23 cellular contexts compared by ENCODE assay signal in the genomic region with DNA sequence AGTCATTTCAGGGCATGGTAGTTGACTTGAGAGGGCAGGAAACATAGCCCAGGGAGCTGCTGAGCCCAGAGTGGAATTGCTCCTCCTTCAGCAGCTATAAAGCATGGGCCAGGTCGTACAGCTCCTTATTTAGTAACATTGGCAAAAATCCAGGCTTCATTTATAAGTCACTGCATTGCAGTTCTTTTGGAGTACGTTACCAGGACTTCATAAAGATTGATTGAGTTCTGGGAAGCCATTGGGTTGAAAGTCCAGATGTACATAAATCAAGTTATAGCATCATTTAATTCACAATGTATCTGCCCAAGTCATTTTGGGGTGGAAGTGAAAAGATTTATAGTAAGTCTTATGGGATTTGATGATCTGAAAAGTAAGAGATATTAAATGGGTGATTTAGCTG. TPM values are rescaled to one million over a fixed set of nuclear protein-coding genes. Genes with fewer than 3 reads are reported as not detected.
DNase-seq lines count a peak whose midpoint lies in the region; ATAC-seq and TF ChIP-seq lines count a peak whose summit lies in the region.
"Had no signal": no experiment of that assay in that cellular context is flagged by ENCODE, and none has a peak within 500 bp of the region (broad histone marks: within the 10 kb centered on the region; RNA-seq: fewer than 3 reads in every experiment).

No MANE protein-coding gene starts in this region.

- no peak for TF ChIP-seq CTCF in epithelial cell of esophagus (IDR thresholded peaks at IDR 0.05; ENCODE audit: insufficient read depth, low read depth, low read length, missing control alignments)
- TF ChIP-seq CTCF in brain microvascular endothelial cell (IDR thresholded peaks at IDR 0.05; ENCODE audit: low read depth, low read length, missing control alignments), result no peak
- TF ChIP-seq CTCF in endodermal cell (conservative IDR thresholded peaks at IDR 0.05), result no peak

- no peaks in the 10 kb centered on the region for H3K9me3 ChIP-seq in endodermal cell (ENCODE audit: control insufficient read depth, low read length)
- H3K9me3 ChIP-seq: esophagus muscularis mucosa, uterus had no signal

- H3K4me1 ChIP-seq in endodermal cell (ENCODE audit: control insufficient read depth, insufficient read depth, low read length), result peaks cover 5% of the 10 kb centered on the region

- H3K27ac ChIP-seq in brain microvascular endothelial cell, result no peak overlapping the region
- H3K27ac ChIP-seq in endodermal cell (ENCODE audit: low read depth, low read length), result no peak overlapping the region
- H3K27ac ChIP-seq: esophagus muscularis mucosa, HL-60 had no signal

- H3K4me3 Mint-ChIP-seq in activated T-cell treated with anti-CD3 and anti-CD28 coated beads, Interleukin-2, amount 50 U/mL, for 72 hours, result no peak overlapping the region
- H3K4me3 Mint-ChIP-seq in endodermal cell, result no peak overlapping the region
- H3K4me3 Mint-ChIP-seq: activated naive CD8-positive, alpha-beta T cell treated with anti-CD3 and anti-CD28 coated beads, Interleukin-2, amount 50 U/mL, for 24 hours; activated T-helper 17 cell treated with anti-CD3 and anti-CD28 coated beads, Interleukin-2, amount 50 U/mL, for 72 hours; CD4-positive, CD25-positive, alpha-beta regulatory T cell; H9 had no signal

- no peaks in the 10 kb centered on the region for H3K36me3 ChIP-seq in brain microvascular endothelial cell (replicated peaks)
- no peaks in the 10 kb centered on the region for H3K36me3 ChIP-seq in endodermal cell (ENCODE audit: control insufficient read depth, insufficient read depth, low read length)
- H3K36me3 ChIP-seq: esophagus muscularis mucosa, uterus had no signal

- ATAC-seq in activated T-cell treated with anti-CD3 and anti-CD28 coated beads, Interleukin-2, amount 50 U/mL, for 72 hours (replicated peaks in 1 of 2), result no peak
- ATAC-seq in esophagus mucosa, result no peak
- ATAC-seq: activated naive CD8-positive, alpha-beta T cell treated with anti-CD3 and anti-CD28 coated beads, Interleukin-2, amount 50 U/mL, for 24 hours; activated T-helper 17 cell treated with anti-CD3 and anti-CD28 coated beads, Interleukin-2, amount 50 U/mL, for 72 hours; left cardiac atrium had no signal

- in situ Hi-C loops in brain microvascular endothelial cell (cut with HindIII; ENCODE audit: low pct_ligation_motif_present, low sequenced_read_pairs), result loop anchor here (25.0 kb wide), 1 partner anchor 105 kb away; no protein-coding TSS in a partner anchor

- no peaks in the 10 kb centered on the region for H3K9me3 Mint-ChIP-seq in activated T-cell treated with anti-CD3 and anti-CD28 coated beads, Interleukin-2, amount 50 U/mL, for 72 hours
- no peaks in the 10 kb centered on the region for H3K9me3 Mint-ChIP-seq in endodermal cell
- H3K9me3 Mint-ChIP-seq: activated naive CD8-positive, alpha-beta T cell treated with anti-CD3 and anti-CD28 coated beads, Interleukin-2, amount 50 U/mL, for 24 hours; activated T-helper 17 cell treated with anti-CD3 and anti-CD28 coated beads, Interleukin-2, amount 50 U/mL, for 72 hours; CD4-positive, CD25-positive, alpha-beta regulatory T cell; H9 had no signal

- H3K4me1 Mint-ChIP-seq in activated T-cell treated with anti-CD3 and anti-CD28 coated beads, Interleukin-2, amount 50 U/mL, for 72 hours (ENCODE audit: low read depth), result peaks cover 8% of the 10 kb centered on the region
- peaks cover 6% of the 10 kb centered on the region for H3K4me1 Mint-ChIP-seq in endodermal cell
- H3K4me1 Mint-ChIP-seq: activated naive CD8-positive, alpha-beta T cell treated with anti-CD3 and anti-CD28 coated beads, Interleukin-2, amount 50 U/mL, for 24 hours; CD4-positive, CD25-positive, alpha-beta regulatory T cell had no signal

- 94 to 100% methylated on average over 1 to 2 of the region's 2 CpGs for WGBS in endodermal cell (ENCODE audit: insufficient coverage in 1 of 2, insufficient read length in 1 of 2), 2 experiments

- H3K27ac Mint-ChIP-seq in activated T-cell treated with anti-CD3 and anti-CD28 coated beads, Interleukin-2, amount 50 U/mL, for 72 hours, result peak overlapping the region; percentile 14
- no peak overlapping the region for H3K27ac Mint-ChIP-seq in endodermal cell
- H3K27ac Mint-ChIP-seq: activated naive CD8-positive, alpha-beta T cell treated with anti-CD3 and anti-CD28 coated beads, Interleukin-2, amount 50 U/mL, for 24 hours; activated T-helper 17 cell treated with anti-CD3 and anti-CD28 coated beads, Interleukin-2, amount 50 U/mL, for 72 hours; CD4-positive, CD25-positive, alpha-beta regulatory T cell; H9 had no signal

- no peaks in the 10 kb centered on the region for H3K36me3 Mint-ChIP-seq in activated T-cell treated with anti-CD3 and anti-CD28 coated beads, Interleukin-2, amount 50 U/mL, for 72 hours (ENCODE audit: insufficient read depth in 2 of 2)
- no peaks in the 10 kb centered on the region for H3K36me3 Mint-ChIP-seq in endodermal cell (ENCODE audit: low read depth)
- H3K36me3 Mint-ChIP-seq: CD4-positive, CD25-positive, alpha-beta regulatory T cell had no signal

- H3K27me3 ChIP-seq in brain microvascular endothelial cell (replicated peaks) (peaks cover 2% of the 10 kb centered on the region), endodermal cell (ENCODE audit: control insufficient read depth, insufficient read depth, low read length, poor library complexity, severe bottlenecking) (peaks cover 6% of the 10 kb centered on the region)
- H3K27me3 ChIP-seq: esophagus muscularis mucosa, uterus had no signal

- no peak for DNase-seq in activated T-cell treated with anti-CD3 and anti-CD28 coated beads, Interleukin-2, amount 50 U/mL, for 72 hours
- DNase-seq in activated T-cell treated with anti-CD3 and anti-CD28 coated beads, Interleukin-2, amount 50 U/mL, for 48 hours, result no peak
- DNase-seq in NCI-H2171 treated with DMSO at 0.1 percent for 48 hours (lab: John Stamatoyannopoulos, UW) (peak; percentile 66), epithelial cell of esophagus (ENCODE audit: low read depth) (peak; percentile 15), brain microvascular endothelial cell (no peak), endodermal cell (no peak)
- DNase-seq in activated CD4-positive, CD25-positive, alpha-beta regulatory T cell treated with anti-CD3 and anti-CD28 coated beads, Interleukin-2, amount 50 U/mL, for 72 hours, result no peak
- DNase-seq: activated naive CD8-positive, alpha-beta T cell treated with anti-CD3 and anti-CD28 coated beads, Interleukin-2, amount 50 U/mL, for 24 hours; CD4-positive, CD25-positive, alpha-beta regulatory T cell; H9; IMR-90; left cardiac atrium; MM.1S; NCI-H2081 treated with DMSO at 0.1 percent for 48 hours; NK-92 treated with Interleukin-12 subunit alpha and Interleukin-12 subunit beta, amount 100 ng/mL, for 24 hours; RPMI8226; stimulated activated CD8-positive, alpha-beta memory T cell treated with anti-CD3 and anti-CD28 coated beads, Interleukin-4, amount 100 ng/mL, for 48 hours; substantia nigra; uterus had no signal

- no peak overlapping the region for H3K9ac ChIP-seq in endodermal cell (ENCODE audit: extremely low read depth, low read length, poor library complexity, severe bottlenecking)

- peaks cover 12% of the 10 kb centered on the region for H3K27me3 Mint-ChIP-seq in activated T-cell treated with anti-CD3 and anti-CD28 coated beads, Interleukin-2, amount 50 U/mL, for 72 hours (ENCODE audit: low read depth)
- H3K27me3 Mint-ChIP-seq in endodermal cell (ENCODE audit: insufficient read depth), result no peaks in the 10 kb centered on the region
- H3K27me3 Mint-ChIP-seq: activated naive CD8-positive, alpha-beta T cell treated with anti-CD3 and anti-CD28 coated beads, Interleukin-2, amount 50 U/mL, for 24 hours; activated T-helper 17 cell treated with anti-CD3 and anti-CD28 coated beads, Interleukin-2, amount 50 U/mL, for 72 hours had no signal

- H3K4me3 ChIP-seq in epithelial cell of esophagus (ENCODE audit: low read length) (no peak overlapping the region), brain microvascular endothelial cell (ENCODE audit: low read depth, low read length) (no peak overlapping the region), endodermal cell (ENCODE audit: low read length) (no peak overlapping the region)
- H3K4me3 ChIP-seq: esophagus muscularis mucosa, uterus had no signal

RNA-seq across cellular contexts. Expression of gene ANKEF1, which starts 53.0 kb away (rescaled TPM):
- 1 to 10 TPM; 4.2 to 5.8 TPM for total RNA-seq in activated T-cell treated with anti-CD3 and anti-CD28 coated beads, Interleukin-2, amount 50 U/mL, for 72 hours
- 6.7 TPM for total RNA-seq in esophagus mucosa
- 10 to 100 TPM in 1 of 2 donors, 1 to 10 TPM in 1; 8.8 to 13.1 TPM for total RNA-seq in endodermal cell
- 4.0 TPM for polyA plus RNA-seq in endodermal cell (2013, experiment 1 of 2)
- 3.1 TPM for polyA plus RNA-seq in endodermal cell (2013, experiment 2 of 2)

Comparison
In these comparisons a context has a peak if more than half of its experiments do, and no peak if none do; other contexts are left out.
1. DNase-seq: peak in NCI-H2171 treated with DMSO at 0.1 percent for 48 hours (single experiment) and epithelial cell of esophagus (single experiment); none in activated T-cell treated with anti-CD3 and anti-CD28 coated beads, Interleukin-2, amount 50 U/mL, for 72 hours (0 of 2), activated T-cell treated with anti-CD3 and anti-CD28 coated beads, Interleukin-2, amount 50 U/mL, for 48 hours (0 of 2), brain microvascular endothelial cell (single experiment), activated CD4-positive, CD25-positive, alpha-beta regulatory T cell treated with anti-CD3 and anti-CD28 coated beads, Interleukin-2, amount 50 U/mL, for 72 hours (single experiment) and endodermal cell (single experiment).